ENCODE assay signal across 20 cellular contexts in the genomic region with DNA sequence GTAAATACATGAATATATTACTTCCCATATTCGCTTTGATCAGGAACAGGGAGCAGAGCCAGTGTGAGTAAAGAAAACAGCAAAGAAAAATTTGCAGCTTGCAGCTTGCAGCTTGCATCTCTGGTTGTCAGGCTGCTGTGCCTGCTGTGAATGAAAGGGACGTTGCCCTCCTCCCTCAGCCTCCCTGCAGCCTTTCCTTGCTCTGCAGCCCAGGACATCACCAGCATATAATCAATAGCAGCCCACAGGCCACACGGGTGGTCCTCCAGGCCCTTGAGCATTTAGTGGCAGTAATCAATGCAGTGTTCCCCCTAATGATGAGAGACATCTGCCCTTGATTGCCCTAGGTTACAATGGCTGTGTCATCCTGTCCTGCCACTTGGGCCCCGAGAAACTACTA.
"Had no signal": no experiment of that assay in that cellular context is flagged by ENCODE, and none has a peak within 500 bp of the region (broad histone marks: within the 10 kb centered on the region; RNA-seq: fewer than 3 reads in every experiment).

No MANE protein-coding gene starts in this region.

- H3K27ac Mint-ChIP-seq: activated CD4-positive, alpha-beta T cell treated with anti-CD3 and anti-CD28 coated beads, Interleukin-2, amount 10 ng/mL, durations not matched to agents 7 days and 5 days; activated CD8-positive, alpha-beta T cell treated with anti-CD3 and anti-CD28 coated beads, Interleukin-2, amount 10 ng/mL, durations not matched to agents 7 days and 5 days; activated naive CD4-positive, alpha-beta T cell treated with anti-CD3 and anti-CD28 coated beads for 36 hours; activated naive CD8-positive, alpha-beta T cell treated with anti-CD3 and anti-CD28 coated beads, Interleukin-2, amount 50 U/mL, for 24 hours; stimulated activated memory B cell treated with anti-CD40 and anti-IgM and Interleukin-4, amounts not matched to agents 10 μg/mL and 1 μg/mL and 100 μg/mL, for 72 hours had no signal

- H3K36me3 ChIP-seq: colonic mucosa, neutrophil, pancreas had no signal

- H3K4me1 Mint-ChIP-seq: activated CD4-positive, alpha-beta T cell treated with anti-CD3 and anti-CD28 coated beads, Interleukin-2, amount 10 ng/mL, durations not matched to agents 7 days and 5 days; activated naive CD8-positive, alpha-beta T cell treated with anti-CD3 and anti-CD28 coated beads, Interleukin-2, amount 50 U/mL, for 24 hours; central memory CD8-positive, alpha-beta T cell had no signal

- H3K27me3 ChIP-seq: colonic mucosa, neutrophil, pancreas, testis had no signal

- ATAC-seq: activated CD8-positive, alpha-beta T cell treated with anti-CD3 and anti-CD28 coated beads, Interleukin-2, amount 10 ng/mL, durations not matched to agents 7 days and 5 days; activated naive CD8-positive, alpha-beta T cell treated with anti-CD3 and anti-CD28 coated beads, Interleukin-2, amount 50 U/mL, for 24 hours; activated T-cell treated with anti-CD3 and anti-CD28 coated beads, Interleukin-2, amount 50 U/mL, for 4 hours; left lobe of liver; pancreas; sciatic nerve; stimulated activated memory B cell treated with anti-CD40 and anti-IgM and Interleukin-4, amounts not matched to agents 10 μg/mL and 1 μg/mL and 100 μg/mL, for 72 hours had no signal

- H3K4me3 Mint-ChIP-seq: activated CD4-positive, alpha-beta T cell treated with anti-CD3 and anti-CD28 coated beads, Interleukin-2, amount 10 ng/mL, durations not matched to agents 7 days and 5 days; activated CD8-positive, alpha-beta T cell treated with anti-CD3 and anti-CD28 coated beads, Interleukin-2, amount 10 ng/mL, durations not matched to agents 7 days and 5 days; activated naive CD4-positive, alpha-beta T cell treated with anti-CD3 and anti-CD28 coated beads for 36 hours; activated naive CD8-positive, alpha-beta T cell treated with anti-CD3 and anti-CD28 coated beads, Interleukin-2, amount 50 U/mL, for 24 hours; activated T-cell treated with anti-CD3 and anti-CD28 coated beads, Interleukin-2, amount 50 U/mL, for 4 hours; central memory CD8-positive, alpha-beta T cell; stimulated activated memory B cell treated with anti-CD40 and anti-IgM and Interleukin-4, amounts not matched to agents 10 μg/mL and 1 μg/mL and 100 μg/mL, for 72 hours had no signal

- H3K4me1 ChIP-seq: colonic mucosa, pancreas, testis had no signal

- H3K36me3 Mint-ChIP-seq: stimulated activated memory B cell treated with anti-CD40 and anti-IgM and Interleukin-4, amounts not matched to agents 10 μg/mL and 1 μg/mL and 100 μg/mL, for 72 hours had no signal

- H3K9me3 Mint-ChIP-seq: activated CD4-positive, alpha-beta T cell treated with anti-CD3 and anti-CD28 coated beads, Interleukin-2, amount 10 ng/mL, durations not matched to agents 7 days and 5 days; activated naive CD4-positive, alpha-beta T cell treated with anti-CD3 and anti-CD28 coated beads for 36 hours; activated naive CD8-positive, alpha-beta T cell treated with anti-CD3 and anti-CD28 coated beads, Interleukin-2, amount 50 U/mL, for 24 hours; activated T-cell treated with anti-CD3 and anti-CD28 coated beads, Interleukin-2, amount 50 U/mL, for 4 hours; central memory CD8-positive, alpha-beta T cell; stimulated activated memory B cell treated with anti-CD40 and anti-IgM and Interleukin-4, amounts not matched to agents 10 μg/mL and 1 μg/mL and 100 μg/mL, for 72 hours had no signal

- H3K27ac ChIP-seq: colonic mucosa, neutrophil, pancreas, testis had no signal

- H3K9me3 ChIP-seq: colonic mucosa, neutrophil, pancreas, testis had no signal

- DNase-seq: activated CD4-positive, alpha-beta T cell treated with anti-CD3 and anti-CD28 coated beads, Interleukin-2, amount 10 ng/mL, durations not matched to agents 7 days and 5 days; activated CD8-positive, alpha-beta T cell treated with anti-CD3 and anti-CD28 coated beads, Interleukin-2, amount 10 ng/mL, durations not matched to agents 7 days and 5 days; activated naive CD4-positive, alpha-beta T cell treated with anti-CD3 and anti-CD28 coated beads for 36 hours; activated naive CD8-positive, alpha-beta T cell treated with anti-CD3 and anti-CD28 coated beads, Interleukin-2, amount 50 U/mL, for 24 hours; activated T-cell treated with anti-CD3 and anti-CD28 coated beads, Interleukin-2, amount 50 U/mL, for 4 hours; anterior cingulate cortex; colonic mucosa; head of caudate nucleus; midbrain; pancreas; stimulated activated CD4-positive, alpha-beta T cell treated with anti-CD3 and anti-CD28 coated beads, Interleukin-4, amount 100 ng/mL, for 4 hours; T-helper 1 cell; T-helper 9 cell; testis had no signal

- H3K27me3 Mint-ChIP-seq: activated CD4-positive, alpha-beta T cell treated with anti-CD3 and anti-CD28 coated beads, Interleukin-2, amount 10 ng/mL, durations not matched to agents 7 days and 5 days; activated naive CD8-positive, alpha-beta T cell treated with anti-CD3 and anti-CD28 coated beads, Interleukin-2, amount 50 U/mL, for 24 hours; central memory CD8-positive, alpha-beta T cell; stimulated activated memory B cell treated with anti-CD40 and anti-IgM and Interleukin-4, amounts not matched to agents 10 μg/mL and 1 μg/mL and 100 μg/mL, for 72 hours had no signal

- H3K4me3 ChIP-seq: colonic mucosa, lung, pancreas, testis had no signal
